23 cellular contexts compared by ENCODE assay signal in genomic region chr3:13064469-13064868, GRCh38.
"Had no signal": no experiment of that assay in that cellular context is flagged by ENCODE, and none has a peak within 500 bp of the region (broad histone marks: within the 10 kb centered on the region; RNA-seq: fewer than 3 reads in every experiment).

No MANE protein-coding gene starts in this region.

- H3K27me3 ChIP-seq: ascending aorta, brain microvascular endothelial cell, cardiac muscle cell had no signal

- H3K4me1 ChIP-seq: ascending aorta had no signal

- H3K36me3 Mint-ChIP-seq: activated naive CD4-positive, alpha-beta T cell treated with anti-CD3 and anti-CD28 coated beads, Interleukin-2, amount 50 U/mL, for 24 hours had no signal

- DNase-seq: activated CD4-positive, alpha-beta T cell treated with anti-CD3 and anti-CD28 coated beads for 4 hours; activated CD8-positive, alpha-beta memory T cell treated with anti-CD3 and anti-CD28 coated beads, Interleukin-2, amount 50 U/mL, for 4 hours; activated CD8-positive, alpha-beta T cell treated with anti-CD3 and anti-CD28 coated beads for 36 hours; activated effector memory CD4-positive, alpha-beta T cell treated with Interleukin-2 at 50 U/mL for 16 hours; activated naive CD4-positive, alpha-beta T cell; activated T-cell treated with anti-CD3 and anti-CD28 coated beads, Interleukin-2, amount 50 U/mL, for 72 hours; brain microvascular endothelial cell; KBM-7; NCI-H1092; NCI-H1417; NCI-H1930; NCI-H2171; NCI-H2227 treated with DMSO at 0.1 percent for 48 hours; NCI-H446 treated with DMSO at 0.1 percent for 48 hours; NCI-H524 treated with DMSO at 0.1 percent for 48 hours; NCI-H82; PC-3; SHP77 treated with DMSO at 0.1 percent for 48 hours; T-helper 1 cell had no signal

- H3K9me3 Mint-ChIP-seq: activated CD8-positive, alpha-beta T cell treated with anti-CD3 and anti-CD28 coated beads for 36 hours; activated naive CD4-positive, alpha-beta T cell treated with anti-CD3 and anti-CD28 coated beads, Interleukin-2, amount 50 U/mL, for 24 hours; activated T-cell treated with anti-CD3 and anti-CD28 coated beads, Interleukin-2, amount 50 U/mL, for 72 hours had no signal

- H3K27me3 Mint-ChIP-seq: activated CD8-positive, alpha-beta T cell treated with anti-CD3 and anti-CD28 coated beads for 36 hours; activated naive CD4-positive, alpha-beta T cell treated with anti-CD3 and anti-CD28 coated beads, Interleukin-2, amount 50 U/mL, for 24 hours had no signal

- H3K4me3 Mint-ChIP-seq: activated CD8-positive, alpha-beta T cell treated with anti-CD3 and anti-CD28 coated beads for 36 hours; activated naive CD4-positive, alpha-beta T cell treated with anti-CD3 and anti-CD28 coated beads, Interleukin-2, amount 50 U/mL, for 24 hours; activated T-cell treated with anti-CD3 and anti-CD28 coated beads, Interleukin-2, amount 50 U/mL, for 72 hours had no signal

- H3K36me3 ChIP-seq: ascending aorta, brain microvascular endothelial cell, cardiac muscle cell had no signal

- H3K4me3 ChIP-seq: ascending aorta, cardiac muscle cell had no signal

- ATAC-seq: activated CD4-positive, CD25-positive, alpha-beta regulatory T cell treated with anti-CD3 and anti-CD28 coated beads, Interleukin-2, amount 50 U/mL, for 24 hours; activated CD8-positive, alpha-beta T cell treated with anti-CD3 and anti-CD28 coated beads for 36 hours; activated T-cell treated with anti-CD3 and anti-CD28 coated beads, Interleukin-2, amount 50 U/mL, for 72 hours; PC-3 had no signal

- H3K27ac ChIP-seq: ascending aorta, brain microvascular endothelial cell, cardiac muscle cell had no signal

- H3K9me3 ChIP-seq: ascending aorta had no signal

- H3K27ac Mint-ChIP-seq: activated CD8-positive, alpha-beta T cell treated with anti-CD3 and anti-CD28 coated beads for 36 hours; activated naive CD4-positive, alpha-beta T cell treated with anti-CD3 and anti-CD28 coated beads, Interleukin-2, amount 50 U/mL, for 24 hours; activated T-cell treated with anti-CD3 and anti-CD28 coated beads, Interleukin-2, amount 50 U/mL, for 72 hours had no signal
